In the genomic region with DNA sequence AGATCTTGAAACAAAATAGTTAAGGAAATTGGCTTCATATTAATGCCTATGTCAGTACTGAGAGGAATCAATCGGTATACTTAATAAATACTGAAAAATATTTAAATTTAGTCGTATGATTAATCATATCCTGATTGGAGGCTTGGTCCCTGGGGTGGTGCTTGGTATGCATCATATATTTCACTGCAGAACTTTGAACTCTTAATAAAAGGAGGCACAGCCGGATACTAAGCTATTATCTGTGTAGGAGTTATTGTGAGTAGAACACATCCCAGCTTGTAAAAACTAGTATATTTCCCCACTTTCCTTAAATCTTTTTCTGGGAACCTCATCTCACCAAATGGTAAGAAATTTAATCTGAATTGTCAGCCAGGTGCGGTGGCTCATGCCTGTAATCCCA, we compare ENCODE assay signal across 29 cellular contexts.
"Had no signal": no experiment of that assay in that cellular context is flagged by ENCODE, and none has a peak within 500 bp of the region (broad histone marks: within the 10 kb centered on the region; RNA-seq: fewer than 3 reads in every experiment).

No MANE protein-coding gene starts in this region.

- H3K27ac ChIP-seq: ovary, parathyroid adenoma, psoas muscle, right lobe of liver, sigmoid colon, spleen, suprapubic skin, testis, tibial artery, transverse colon, upper lobe of right lung, uterus had no signal

- H3K9ac ChIP-seq: parathyroid adenoma had no signal

- H3K4me1 ChIP-seq: parathyroid adenoma, psoas muscle, right lobe of liver, suprapubic skin, testis, tibial artery, uterus had no signal

- H3K4me3 ChIP-seq: ovary, psoas muscle, right lobe of liver, sigmoid colon, smooth muscle cell, spleen, suprapubic skin, testis, tibial artery, transverse colon, upper lobe of right lung, uterus had no signal

- H2AFZ ChIP-seq: parathyroid adenoma had no signal

- H3K79me2 ChIP-seq: parathyroid adenoma had no signal

- DNase-seq: naive thymus-derived CD8-positive, alpha-beta T cell; nephron progenitor cell; occipital lobe; ovary; posterior cingulate gyrus; psoas muscle; right cardiac atrium; right lobe of liver; sigmoid colon; spleen; stimulated activated CD4-positive, alpha-beta T cell treated with anti-CD3 and anti-CD28 coated beads, Interleukin-12 subunit alpha, Interleukin-12 subunit beta, amount 100 ng/mL, for 4 hours; stimulated activated CD4-positive, alpha-beta T cell treated with anti-CD3 and anti-CD28 coated beads, Interleukin-1b, Interleukin-23, amount 100 ng/mL, for 48 hours; stimulated activated CD4-positive, alpha-beta T cell treated with anti-CD3 and anti-CD28 coated beads, Interleukin-4, amount 100 ng/mL, for 1 hour; stimulated activated CD4-positive, alpha-beta T cell treated with anti-CD3 and anti-CD28 coated beads, Interleukin-4, amount 100 ng/mL, for 4 hours; stimulated activated CD8-positive, alpha-beta memory T cell treated with anti-CD3 and anti-CD28 coated beads, Interleukin-4, amount 100 ng/mL, for 48 hours; stimulated activated naive CD4-positive, alpha-beta T cell; stimulated activated naive CD8-positive, alpha-beta T cell treated with anti-CD3 and anti-CD28 coated beads, Interleukin-15, amount 100 ng/mL, for 72 hours; stimulated activated naive CD8-positive, alpha-beta T cell treated with anti-CD3 and anti-CD28 coated beads, Interleukin-15, Interleukin-2, amounts not matched to agents 100 U/mL and 50 U/mL, for 24 hours; substantia nigra; testis; tibial artery; transverse colon; upper lobe of right lung; uterus had no signal

- H3K9me3 ChIP-seq: ovary, psoas muscle, right lobe of liver, sigmoid colon, spleen, suprapubic skin, testis, tibial artery, transverse colon, upper lobe of right lung, uterus had no signal

- H3K4me2 ChIP-seq: smooth muscle cell had no signal

- H3K36me3 ChIP-seq: ovary, right lobe of liver, sigmoid colon, spleen, suprapubic skin, tibial artery, transverse colon, upper lobe of right lung, uterus had no signal

- ATAC-seq: naive thymus-derived CD8-positive, alpha-beta T cell; natural killer cell treated with Interleukin-12 subunit alpha and Interleukin-12 subunit beta and Interleukin-15 and Interleukin-18, amount 100 ng/mL, for 72 hours; psoas muscle; right cardiac atrium; right lobe of liver; stimulated activated memory B cell treated with anti-CD40 and anti-IgM and Interleukin-4, amounts not matched to agents 10 μg/mL and 1 μg/mL and 100 μg/mL, for 72 hours; stimulated activated naive CD8-positive, alpha-beta T cell treated with anti-CD3 and anti-CD28 coated beads, Interleukin-15, amount 100 ng/mL, for 72 hours; stimulated activated naive CD8-positive, alpha-beta T cell treated with anti-CD3 and anti-CD28 coated beads, Interleukin-15, Interleukin-2, amounts not matched to agents 100 U/mL and 50 U/mL, for 24 hours; upper lobe of right lung had no signal

- H3K27me3 ChIP-seq: ovary, right lobe of liver, sigmoid colon, spleen, suprapubic skin, testis, tibial artery, transverse colon, upper lobe of right lung, uterus had no signal
